24 cellular contexts compared by ENCODE assay signal in genomic region chr7:1227814-1228534, GRCh38. TPM values are rescaled to one million over a fixed set of nuclear protein-coding genes. Genes with fewer than 3 reads are reported as not detected.
DNase-seq lines count a peak whose midpoint lies in the region; ATAC-seq, FAIRE-seq and TF ChIP-seq lines count a peak whose summit lies in the region.
"Had no signal": no experiment of that assay in that cellular context is flagged by ENCODE, and none has a peak within 500 bp of the region (broad histone marks: within the 10 kb centered on the region; RNA-seq: fewer than 3 reads in every experiment).

No MANE protein-coding gene starts in this region.

- H3K4me1 ChIP-seq in endothelial cell of umbilical vein (ENCODE audit: control insufficient read depth, extremely low read depth, insufficient read depth, low read length), result no peaks in the 10 kb centered on the region
- no peaks in the 10 kb centered on the region for H3K4me1 ChIP-seq in right lobe of liver
- peaks cover 10% of the 10 kb centered on the region for H3K4me1 ChIP-seq in vagina
- H3K4me1 ChIP-seq in stomach, result peaks cover 9 to 55% (median 39%) of the 10 kb centered on the region in 4 donors
- H3K4me1 ChIP-seq: breast epithelium, foreskin keratinocyte, prostate gland had no signal

- H3K36me3 ChIP-seq in endothelial cell of umbilical vein (ENCODE audit: control insufficient read depth in 2 of 2, extremely low read depth in 1 of 2, insufficient read depth in 2 of 2, low read length in 2 of 2) (no peaks in the 10 kb centered on the region), right lobe of liver (no peaks in the 10 kb centered on the region), vagina (no peaks in the 10 kb centered on the region), stomach (no peaks in the 10 kb centered on the region)
- H3K36me3 ChIP-seq: breast epithelium, prostate gland had no signal

- H3K27ac ChIP-seq in endothelial cell of umbilical vein (ENCODE audit: insufficient read depth, low read depth, low read length) (no peak overlapping the region), right lobe of liver (no peak overlapping the region), vagina (no peak overlapping the region), stomach (no peak overlapping the region)
- H3K27ac ChIP-seq: breast epithelium, epithelial cell of prostate, foreskin keratinocyte, prostate gland had no signal

- no peaks in the 10 kb centered on the region for H3K79me2 ChIP-seq in endothelial cell of umbilical vein (ENCODE audit: control insufficient read depth, insufficient read depth, low read length)

- POLR2A ChIA-PET in endothelial cell of umbilical vein (lab: Charles Lee), result interaction anchor here (0.7 kb wide), 1 partner anchor 44 kb away, joined by 3 read pairs; no protein-coding TSS in a partner anchor

- BruUV-seq in endothelial cell of umbilical vein (replicated peaks; lab: Mats Ljungman, UMichigan), result no TSS peak

- TF ChIP-seq POLR2A in endothelial cell of umbilical vein (IDR thresholded peaks at IDR 0.05; ENCODE audit: low read depth, low read length) (no peak), right lobe of liver (IDR thresholded peaks at IDR 0.05) (no peak), vagina (IDR thresholded peaks at IDR 0.05) (no peak), stomach (IDR thresholded peaks at IDR 0.05) (no peak)

- intact Hi-C loops in natural killer cell (cut with micrococcal nuclease), result no loop called here
- intact Hi-C loops in endothelial cell of umbilical vein (cut with micrococcal nuclease), result loop anchor here (2.0 to 5.0 kb wide), 2 partner anchors 204 to 247 kb away; no protein-coding TSS in a partner anchor
- intact Hi-C loops in right lobe of liver (cut with DNase I), result no loop called here
- intact Hi-C loops in vagina (cut with DNase I), result loop anchor here (5.0 kb wide), 1 partner anchor 244 kb away; no protein-coding TSS in a partner anchor
- intact Hi-C loops in stomach (cut with DNase I; ENCODE audit: low total_unique reads), result loop anchor here (10.0 kb wide), 2 partner anchors 187 to 247 kb away; no protein-coding TSS in a partner anchor

- H3K27me3 Mint-ChIP-seq in natural killer cell (ENCODE audit: low read depth in 2 of 2), result peaks cover 49 to 59% of the 10 kb centered on the region in 2 donors
- H3K27me3 Mint-ChIP-seq in natural killer cell treated with Interleukin-12 subunit alpha and Interleukin-12 subunit beta and Interleukin-15 and Interleukin-18, amount 100 ng/mL, for 72 hours, result peaks cover 42 to 48% of the 10 kb centered on the region in 2 donors

- H3K4me2 ChIP-seq in endothelial cell of umbilical vein (ENCODE audit: insufficient read depth, low read length), result no peak overlapping the region

- dilution Hi-C loops in endothelial cell of umbilical vein (cut with MboI; ENCODE audit: extremely low pct_ligation_motif_present, low sequenced_read_pairs), result no loop called here

- peaks cover 9 to 17% of the 10 kb centered on the region in 2 donors for H3K4me1 Mint-ChIP-seq in natural killer cell
- peaks cover 4 to 5% of the 10 kb centered on the region in 2 donors for H3K4me1 Mint-ChIP-seq in natural killer cell treated with Interleukin-12 subunit alpha and Interleukin-12 subunit beta and Interleukin-15 and Interleukin-18, amount 100 ng/mL, for 72 hours (ENCODE audit: low read depth in 2 of 2)

- no peak overlapping the region for H2AFZ ChIP-seq in endothelial cell of umbilical vein (ENCODE audit: low read depth, low read length)

- no peaks in the 10 kb centered on the region for H3K9me3 Mint-ChIP-seq in natural killer cell
- no peaks in the 10 kb centered on the region for H3K9me3 Mint-ChIP-seq in natural killer cell treated with Interleukin-12 subunit alpha and Interleukin-12 subunit beta and Interleukin-15 and Interleukin-18, amount 100 ng/mL, for 72 hours
- H3K9me3 Mint-ChIP-seq: activated CD8-positive, alpha-beta T cell treated with anti-CD3 and anti-CD28 coated beads for 36 hours; nephron had no signal

- DNase-seq in natural killer cell (no peak), NCI-H2171 treated with DMSO at 0.1 percent for 48 hours (lab: John Stamatoyannopoulos, UW) (peak; percentile 53), endothelial cell of umbilical vein (ENCODE audit: low read depth, low spot score) (no peak), right lobe of liver (no peak), vagina (ENCODE audit: extremely low spot score in 2 of 2) (no peak), midbrain (lab: John Stamatoyannopoulos, UW) (no peak), stomach (no peak)
- DNase-seq in natural killer cell treated with Interleukin-12 subunit alpha and Interleukin-12 subunit beta and Interleukin-15 and Interleukin-18, amount 100 ng/mL, for 72 hours (ENCODE audit: low spot score), result no peak
- DNase-seq: activated CD8-positive, alpha-beta T cell treated with anti-CD3 and anti-CD28 coated beads for 36 hours; CD4-positive, alpha-beta memory T cell; DMS153; foreskin keratinocyte; KG1; kidney glomerular epithelial cell; mesenchymal stem cell; NCI-H1105; Right ventricle myocardium superior; small intestine; stimulated activated CD4-positive, alpha-beta T cell treated with anti-CD3 and anti-CD28 coated beads, Interleukin-4, amount 100 ng/mL, for 24 hours had no signal

- H3K4me3 ChIP-seq in endothelial cell of umbilical vein (replicated peaks in 1 of 3; ENCODE audit: insufficient read depth in 1 of 3, low read depth in 1 of 3, low read length in 3 of 3), result no peak overlapping the region
- no peak overlapping the region for H3K4me3 ChIP-seq in right lobe of liver
- no peak overlapping the region for H3K4me3 ChIP-seq in vagina
- no peak overlapping the region for H3K4me3 ChIP-seq in stomach
- H3K4me3 ChIP-seq: breast epithelium, prostate gland had no signal

- CTCF ChIA-PET in endothelial cell of umbilical vein (lab: Charles Lee), result interaction anchor here (1.0 to 3.0 kb wide), 4 partner anchors 12 to 204 kb away, joined by 3 to 21 read pairs (median 6); no protein-coding TSS in a partner anchor

- no peak for TF ChIP-seq CTCF in natural killer cell (IDR thresholded peaks at IDR 0.05)
- no peak for TF ChIP-seq CTCF in endothelial cell of umbilical vein (IDR thresholded peaks at IDR 0.05; ENCODE audit: extremely low read depth in 1 of 2, insufficient read depth in 1 of 2, low read depth in 1 of 2, low read length in 2 of 2)
- no peak for TF ChIP-seq CTCF in right lobe of liver (IDR thresholded peaks at IDR 0.05)
- TF ChIP-seq CTCF in vagina (IDR thresholded peaks at IDR 0.05), result no peak
- TF ChIP-seq CTCF in stomach (IDR thresholded peaks at IDR 0.05), result no peak

- TF ChIP-seq EP300 in stomach (IDR thresholded peaks at IDR 0.05), result no peak

- no peaks in the 10 kb centered on the region for H4K20me1 ChIP-seq in endothelial cell of umbilical vein (replicated peaks; ENCODE audit: control insufficient read depth, extremely low read depth, insufficient read depth, low read length)

- FAIRE-seq in endothelial cell of umbilical vein (lab: Jason Lieb, UNC), result no peak
- FAIRE-seq: small intestine had no signal

- no peaks in the 10 kb centered on the region for H3K9me1 ChIP-seq in endothelial cell of umbilical vein (replicated peaks; ENCODE audit: control insufficient read depth, extremely low read depth, insufficient read depth, low read length)

- 8% methylated on average over 12 of the region's 12 CpGs for WGBS in right lobe of liver (ENCODE audit: insufficient coverage, low coverage, low lambda C conversion rate, missing lambda C conversion rate)
- WGBS in stomach, 5 donors, result 10 to 15% (median 11%) methylated on average over 12 of the region's 12 CpGs

- H3K9me3 ChIP-seq in endothelial cell of umbilical vein (replicated peaks; ENCODE audit: control insufficient read depth, insufficient read depth, low read length), result no peaks in the 10 kb centered on the region
- H3K9me3 ChIP-seq in right lobe of liver, result no peaks in the 10 kb centered on the region
- no peaks in the 10 kb centered on the region for H3K9me3 ChIP-seq in vagina
- no peaks in the 10 kb centered on the region for H3K9me3 ChIP-seq in stomach
- H3K9me3 ChIP-seq: breast epithelium, prostate gland had no signal

- H3K4me3 Mint-ChIP-seq in natural killer cell, result peak overlapping the region; percentile 25
- H3K4me3 Mint-ChIP-seq in natural killer cell treated with Interleukin-12 subunit alpha and Interleukin-12 subunit beta and Interleukin-15 and Interleukin-18, amount 100 ng/mL, for 72 hours, result no peak overlapping the region
- H3K4me3 Mint-ChIP-seq: activated CD8-positive, alpha-beta T cell treated with anti-CD3 and anti-CD28 coated beads for 36 hours had no signal

- peak overlapping the region in 1 of 2 donors; percentile 72 for H3K27ac Mint-ChIP-seq in natural killer cell
- no peak overlapping the region for H3K27ac Mint-ChIP-seq in natural killer cell treated with Interleukin-12 subunit alpha and Interleukin-12 subunit beta and Interleukin-15 and Interleukin-18, amount 100 ng/mL, for 72 hours
- H3K27ac Mint-ChIP-seq: activated CD8-positive, alpha-beta T cell treated with anti-CD3 and anti-CD28 coated beads for 36 hours had no signal

- no peaks in the 10 kb centered on the region for H3K36me3 Mint-ChIP-seq in natural killer cell
- no peaks in the 10 kb centered on the region for H3K36me3 Mint-ChIP-seq in natural killer cell treated with Interleukin-12 subunit alpha and Interleukin-12 subunit beta and Interleukin-15 and Interleukin-18, amount 100 ng/mL, for 72 hours
- H3K36me3 Mint-ChIP-seq: CD4-positive, alpha-beta memory T cell had no signal

- H3K9ac ChIP-seq in endothelial cell of umbilical vein (replicated peaks; ENCODE audit: extremely low read depth, insufficient read depth, low read length), result no peak overlapping the region

- H3K27me3 ChIP-seq in endothelial cell of umbilical vein (ENCODE audit: control insufficient read depth in 2 of 2, insufficient read depth in 2 of 2, low read length in 2 of 2) (peaks cover 68 to 86% of the 10 kb centered on the region in 2 experiments), right lobe of liver (peaks cover 14 to 73% of the 10 kb centered on the region in 2 donors), vagina (peaks cover 45% of the 10 kb centered on the region), stomach (peaks cover 60 to 100% (median 100%) of the 10 kb centered on the region in 3 donors)

- no peak for ATAC-seq in natural killer cell
- ATAC-seq in natural killer cell treated with Interleukin-12 subunit alpha and Interleukin-12 subunit beta and Interleukin-15 and Interleukin-18, amount 100 ng/mL, for 72 hours, result no peak
- ATAC-seq in right lobe of liver, result no peak
- ATAC-seq: activated CD8-positive, alpha-beta T cell treated with anti-CD3 and anti-CD28 coated beads for 36 hours; foreskin keratinocyte had no signal

RNA-seq across cellular contexts. Expression of gene UNCX, which starts 4.7 kb away (rescaled TPM):
- total RNA-seq in natural killer cell, result not detected
- total RNA-seq in natural killer cell treated with Interleukin-12 subunit alpha and Interleukin-12 subunit beta and Interleukin-15 and Interleukin-18, amount 100 ng/mL, for 72 hours, result not detected
- not detected in 2 replicates for total RNA-seq in endothelial cell of umbilical vein
- polyA plus RNA-seq in endothelial cell of umbilical vein, result not detected in 2 replicates
- polyA plus RNA-seq in endothelial cell of umbilical vein (2011; cell fraction: cytosol; rRNA removed), result not detected in 2 replicates
- not detected in 2 replicates for polyA plus RNA-seq in endothelial cell of umbilical vein (2011; cell fraction: nucleus; rRNA removed)
- polyA plus RNA-seq in endothelial cell of umbilical vein (2012), result not detected in 2 replicates
- not detected in 2 replicates for polyA minus RNA-seq in endothelial cell of umbilical vein
- polyA minus RNA-seq in endothelial cell of umbilical vein (2011; cell fraction: cytosol; rRNA and poly(A)+ RNA removed), result not detected
- not detected in 2 replicates for polyA minus RNA-seq in endothelial cell of umbilical vein (2011; cell fraction: nucleus; rRNA and poly(A)+ RNA removed)
- not detected for total RNA-seq in right lobe of liver
- not detected for total RNA-seq in vagina
- total RNA-seq in stomach, result not detected
- not detected for polyA plus RNA-seq in stomach
- total RNA-seq: activated CD8-positive, alpha-beta T cell treated with anti-CD3 and anti-CD28 coated beads for 36 hours; breast epithelium; CD4-positive, alpha-beta memory T cell; foreskin keratinocyte; prostate gland; Right ventricle myocardium superior; T-helper 1 cell treated with Interleukin-12 subunit alpha and Interleukin-12 subunit beta and Interleukin-4 antibody, amounts not matched to agents 30 ng/mL and 1 ng/mL, for 36 hours had no signal
- polyA plus RNA-seq: CD4-positive, alpha-beta memory T cell; foreskin keratinocyte; small intestine had no signal

Comparison
In these comparisons a context has a peak if more than half of its experiments do, and no peak if none do; other contexts are left out.
1. intact Hi-C loops: an anchor here in endothelial cell of umbilical vein (2.0 to 5.0 kb wide), vagina (5.0 kb wide) and stomach (10.0 kb wide); none called in natural killer cell and right lobe of liver.